Comparison of ENCODE assay signal across 1 cellular context in the genomic region with DNA sequence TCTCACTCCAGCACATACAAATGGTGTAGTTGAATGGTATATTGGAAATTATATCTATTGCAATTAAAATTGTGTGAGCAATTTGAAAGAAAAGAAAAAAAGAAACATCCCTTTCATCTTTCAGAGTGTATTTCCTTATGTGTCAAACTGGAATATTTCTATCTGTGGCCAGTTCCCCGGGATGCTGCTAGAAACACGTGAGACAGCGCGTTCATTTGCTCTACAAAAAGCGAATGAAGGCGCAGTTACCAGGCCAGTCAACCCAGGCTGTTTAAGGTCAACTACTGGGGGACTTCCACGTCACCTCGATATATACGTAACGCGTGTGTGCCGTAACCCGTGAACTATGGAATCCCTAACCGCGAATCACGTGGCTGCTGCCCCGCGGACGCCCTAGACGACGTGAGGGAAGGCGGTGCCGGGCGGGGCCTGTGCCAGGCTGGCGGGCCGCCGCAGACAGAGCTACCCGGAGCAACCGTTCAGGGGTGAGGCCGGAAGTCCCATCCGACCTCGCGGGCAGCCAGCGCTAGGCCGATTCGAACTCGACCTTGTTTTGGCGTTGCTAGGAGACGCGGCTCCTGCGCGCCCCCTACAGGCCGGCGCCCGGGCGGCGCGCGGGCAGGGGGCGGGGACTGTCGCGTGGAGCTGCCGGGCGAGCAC.
TF ChIP-seq lines count a peak whose summit lies in the region.

No MANE protein-coding gene starts in this region.

TF ChIP-seq in IMR-90, 13 proteins besides CTCF, POLR2A, EP300 and RAD21:
- TF ChIP-seq RCOR1 (IDR thresholded peaks at IDR 0.05; ENCODE audit: insufficient replicate concordance, low read length): no peak
- peak; percentile 30; the same call in 1 of the 2 replicates for TF ChIP-seq SMC3 (IDR thresholded peaks at IDR 0.05; ENCODE audit: low read depth, low read length)
- peak; percentile 94 for TF ChIP-seq MXI1 (IDR thresholded peaks at IDR 0.05; ENCODE audit: borderline replicate concordance, low read depth, low read length)
- no peak for TF ChIP-seq CHD1 (IDR thresholded peaks at IDR 0.05; ENCODE audit: low read depth, low read length)
- peak; percentile 89; the same call in 1 of the 2 replicates for TF ChIP-seq MAZ (IDR thresholded peaks at IDR 0.05; ENCODE audit: borderline replicate concordance, low read depth, low read length)
- peak; percentile 79 for TF ChIP-seq USF2 (IDR thresholded peaks at IDR 0.05; ENCODE audit: low read depth, low read length)
- 0 out of 2 replicates have a peak, but pooled peaks have one; percentile 11 for TF ChIP-seq FOS (IDR thresholded peaks at IDR 0.05; ENCODE audit: low read depth, low read length)
- peak; percentile 46 for TF ChIP-seq BHLHE40 (IDR thresholded peaks at IDR 0.05; ENCODE audit: low read depth, low read length)
